Comparison of ENCODE assay signal across 1 cellular context in the genomic region with DNA sequence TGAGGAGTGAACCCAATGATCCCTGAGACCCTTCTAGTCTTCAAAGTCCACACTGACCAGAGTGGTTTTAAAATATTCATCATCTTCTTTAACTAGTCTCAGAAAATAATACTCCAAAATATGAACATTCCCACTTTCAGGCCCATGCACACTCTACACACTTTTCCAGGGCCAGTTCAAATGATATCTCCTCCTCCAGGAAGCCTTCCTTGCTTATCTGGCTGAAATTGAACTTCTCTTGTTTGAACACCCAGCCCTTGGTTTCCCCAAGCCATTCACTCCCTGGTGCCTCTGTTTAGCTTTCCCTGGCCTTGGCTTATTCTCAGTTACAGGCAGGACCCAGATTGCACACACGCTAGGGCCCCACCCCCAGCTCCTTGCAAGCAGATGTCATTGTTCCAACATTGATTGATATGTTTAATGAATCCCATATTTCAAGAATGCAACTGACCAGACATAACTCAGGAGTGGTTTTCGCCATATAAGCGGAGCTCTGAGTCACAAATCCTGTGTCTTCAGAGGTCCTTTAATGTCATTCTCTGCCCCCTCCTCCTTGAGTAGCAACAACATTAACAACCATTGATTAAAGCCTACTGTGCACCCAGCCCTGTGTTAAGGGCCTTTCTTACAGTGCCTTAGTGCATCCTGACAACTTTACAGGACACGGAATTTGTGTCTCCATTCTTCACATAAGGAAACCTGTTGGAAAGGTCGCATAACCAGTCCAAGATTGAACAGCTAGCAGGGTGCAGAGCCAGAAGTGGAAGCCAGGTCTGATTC.
TF ChIP-seq lines count a peak whose summit lies in the region.

No MANE protein-coding gene starts in this region.

TF ChIP-seq in H1, 55 proteins besides CTCF, POLR2A, EP300 and RAD21:
- no peak for TF ChIP-seq BACH1 (IDR thresholded peaks at IDR 0.05; ENCODE audit: low read length)
- TF ChIP-seq CBX8 (IDR thresholded peaks at IDR 0.05; ENCODE audit: borderline replicate concordance, low read depth, low read length), result no peak
- no peak for TF ChIP-seq BCL11A (IDR thresholded peaks at IDR 0.05; ENCODE audit: low read depth in 2 of 2, low read length in 2 of 2)
- no peak for TF ChIP-seq NANOG (IDR thresholded peaks at IDR 0.05; ENCODE audit: insufficient read depth, low read depth, low read length, poor library complexity, severe bottlenecking)
- TF ChIP-seq RFX5 (IDR thresholded peaks at IDR 0.05; ENCODE audit: borderline replicate concordance, low read depth, low read length), result no peak
- TF ChIP-seq CHD2 (IDR thresholded peaks at IDR 0.05; ENCODE audit: low read length), result no peak
- no peak for TF ChIP-seq POLR2AphosphoS5 (IDR thresholded peaks at IDR 0.05; ENCODE audit: low read depth, low read length)
- no peak for TF ChIP-seq ZNF274 (IDR thresholded peaks at IDR 0.05; ENCODE audit: borderline replicate concordance, extremely low read depth, low read length)
